In the genomic region with DNA sequence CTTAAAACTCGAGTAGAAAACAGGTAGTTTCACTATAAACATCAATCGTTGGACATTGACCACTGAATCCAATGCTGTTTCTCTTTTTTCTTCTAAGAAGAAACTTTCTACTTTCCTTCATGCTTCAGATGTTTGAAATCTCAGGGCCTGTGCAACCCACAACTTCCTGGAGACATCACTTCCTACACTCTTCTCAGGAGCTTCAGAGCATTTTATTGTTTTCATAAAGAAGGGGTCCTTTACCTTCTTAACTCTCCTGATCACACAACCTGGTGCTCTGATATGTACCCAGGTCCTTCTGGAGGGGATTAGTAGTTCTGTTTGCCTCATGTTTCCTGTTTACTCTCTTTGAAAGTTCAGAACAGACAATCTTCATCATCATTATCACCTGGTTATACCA, we compare ENCODE assay signal across 18 cellular contexts.
DNase-seq lines count a peak whose midpoint lies in the region; ATAC-seq, FAIRE-seq and TF ChIP-seq lines count a peak whose summit lies in the region.
"Had no signal": no experiment of that assay in that cellular context is flagged by ENCODE, and none has a peak within 500 bp of the region (broad histone marks: within the 10 kb centered on the region; RNA-seq: fewer than 3 reads in every experiment).

No MANE protein-coding gene starts in this region.

- H3K27me3 Mint-ChIP-seq in CD4-positive, alpha-beta T cell, result no peaks in the 10 kb centered on the region
- H3K27me3 Mint-ChIP-seq in IgD-negative memory B cell, result no peaks in the 10 kb centered on the region
- H3K27me3 Mint-ChIP-seq in activated CD4-positive, alpha-beta memory T cell treated with anti-CD3 and anti-CD28 coated beads, Interleukin-2, amount 10 ng/mL, durations not matched to agents 7 days and 5 days, result no peaks in the 10 kb centered on the region
- H3K27me3 Mint-ChIP-seq in memory B cell, result no peaks in the 10 kb centered on the region

- peak overlapping the region; percentile 79 for H3K27ac Mint-ChIP-seq in CD4-positive, alpha-beta T cell
- H3K27ac Mint-ChIP-seq in IgD-negative memory B cell (peak overlapping the region; percentile 80 to 87 (median 85)), memory B cell (peak overlapping the region; percentile 90)
- H3K27ac Mint-ChIP-seq in activated CD4-positive, alpha-beta memory T cell treated with anti-CD3 and anti-CD28 coated beads, Interleukin-2, amount 10 ng/mL, durations not matched to agents 7 days and 5 days, result peak overlapping the region; percentile 73

- intact Hi-C loops in CD4-positive, alpha-beta T cell (cut with DNase I, micrococcal nuclease), result loop anchor here in 1 of 2 experiments (2.0 to 5.0 kb wide), 2 partner anchors 36 to 113 kb away; a partner anchor contains a TSS

- peaks cover 73% of the 10 kb centered on the region for H3K4me1 Mint-ChIP-seq in CD4-positive, alpha-beta T cell (ENCODE audit: low read depth)
- H3K4me1 Mint-ChIP-seq in IgD-negative memory B cell, result peaks cover 33 to 59% (median 44%) of the 10 kb centered on the region in 3 donors
- peaks cover 52% of the 10 kb centered on the region for H3K4me1 Mint-ChIP-seq in activated CD4-positive, alpha-beta memory T cell treated with anti-CD3 and anti-CD28 coated beads, Interleukin-2, amount 10 ng/mL, durations not matched to agents 7 days and 5 days
- H3K4me1 Mint-ChIP-seq in memory B cell, result peaks cover 43% of the 10 kb centered on the region

- TF ChIP-seq CTCF in CD4-positive, alpha-beta T cell (IDR thresholded peaks at IDR 0.05), result no peak

- POLR2A ChIA-PET in CD4-positive, alpha-beta T cell (lab: Charles Lee), result interaction anchor here (0.8 to 1.3 kb wide), 8 partner anchors 10 to 293 kb away, joined by 3 to 5 read pairs (median 3); a partner anchor contains a TSS
- POLR2A ChIA-PET in activated CD4-positive, alpha-beta memory T cell treated with anti-CD3 and anti-CD28 coated beads, Interleukin-2, amount 10 ng/mL, durations not matched to agents 7 days and 5 days (lab: Charles Lee), result no interaction called here

- H3K9me3 Mint-ChIP-seq in CD4-positive, alpha-beta T cell, result no peaks in the 10 kb centered on the region
- H3K9me3 Mint-ChIP-seq in IgD-negative memory B cell (no peaks in the 10 kb centered on the region), memory B cell (peaks cover 1% of the 10 kb centered on the region)
- no peaks in the 10 kb centered on the region for H3K9me3 Mint-ChIP-seq in activated CD4-positive, alpha-beta memory T cell treated with anti-CD3 and anti-CD28 coated beads, Interleukin-2, amount 10 ng/mL, durations not matched to agents 7 days and 5 days

- H3K9me3 ChIP-seq in CD4-positive, alpha-beta T cell (ENCODE audit: control insufficient read depth, low read length), result no peaks in the 10 kb centered on the region
- H3K9me3 ChIP-seq: vagina had no signal

- CTCF ChIA-PET in CD4-positive, alpha-beta T cell (lab: Charles Lee), result no interaction called here
- CTCF ChIA-PET in activated CD4-positive, alpha-beta memory T cell treated with anti-CD3 and anti-CD28 coated beads, Interleukin-2, amount 10 ng/mL, durations not matched to agents 7 days and 5 days (lab: Charles Lee), result no interaction called here

- H3K4me3 Mint-ChIP-seq in CD4-positive, alpha-beta T cell, result peak overlapping the region; percentile 73
- peak overlapping the region in 3 of 4 donors; percentile 7 to 90 (median 79) for H3K4me3 Mint-ChIP-seq in IgD-negative memory B cell
- no peak overlapping the region for H3K4me3 Mint-ChIP-seq in activated CD4-positive, alpha-beta memory T cell treated with anti-CD3 and anti-CD28 coated beads, Interleukin-2, amount 10 ng/mL, durations not matched to agents 7 days and 5 days
- peak overlapping the region; percentile 22 for H3K4me3 Mint-ChIP-seq in memory B cell

- peak; percentile 68 for ATAC-seq in CD4-positive, alpha-beta T cell (ENCODE audit: poor library complexity)
- ATAC-seq in memory B cell (ENCODE audit: low read depth) (peak; percentile 21), GM18868 (IDR thresholded peaks at IDR 0.05; ENCODE audit: unreplicated experiment) (no peak), HG03442 (IDR thresholded peaks at IDR 0.05; ENCODE audit: unreplicated experiment) (no peak)
- ATAC-seq: HepG2 had no signal

- no peak for TF ChIP-seq POLR2A in GM12892 (IDR thresholded peaks at IDR 0.05; ENCODE audit: low read depth, low read length)

- H3K27ac ChIP-seq in CD4-positive, alpha-beta T cell (ENCODE audit: low read depth, low read length), result peak overlapping the region; percentile 46
- H3K27ac ChIP-seq: C4-2B, vagina had no signal

- DNase-seq in CD4-positive, alpha-beta T cell, result no peak
- no peak for DNase-seq in activated CD4-positive, alpha-beta memory T cell treated with anti-CD3 and anti-CD28 coated beads, Interleukin-2, amount 10 ng/mL, durations not matched to agents 7 days and 5 days
- DNase-seq in memory B cell (ENCODE audit: low spot score in 2 of 2), result no peak
- DNase-seq in GM12892 (ENCODE audit: insufficient read length), result no peak
- DNase-seq: aorta, glutamatergic neuron, HCEC 1CT, NCI-H1105 treated with DMSO at 0.1 percent for 48 hours, NCI-H226 had no signal

- no peaks in the 10 kb centered on the region for H3K36me3 Mint-ChIP-seq in CD4-positive, alpha-beta T cell (ENCODE audit: low read depth)
- no peaks in the 10 kb centered on the region for H3K36me3 Mint-ChIP-seq in IgD-negative memory B cell
- peaks cover 6% of the 10 kb centered on the region for H3K36me3 Mint-ChIP-seq in activated CD4-positive, alpha-beta memory T cell treated with anti-CD3 and anti-CD28 coated beads, Interleukin-2, amount 10 ng/mL, durations not matched to agents 7 days and 5 days (ENCODE audit: low read depth)
- H3K36me3 Mint-ChIP-seq in memory B cell, result no peaks in the 10 kb centered on the region

- no peak for FAIRE-seq in GM12892 (lab: Jason Lieb, UNC)
- FAIRE-seq: colon, HepG2, islet of Langerhans, TTC549 had no signal

- H3K27me3 ChIP-seq in CD4-positive, alpha-beta T cell (ENCODE audit: control insufficient read depth, insufficient read depth, low read length), result no peaks in the 10 kb centered on the region
- H3K27me3 ChIP-seq: vagina had no signal

Comparison
In these comparisons a context has a peak if more than half of its experiments do, and no peak if none do; other contexts are left out.
1. ATAC-seq: peak in CD4-positive, alpha-beta T cell (single experiment) and memory B cell (single experiment); none in GM18868 (single experiment) and HG03442 (single experiment).
2. Peak in every context shown above with its lines, with median percentiles within 50 percentile points of each other: H3K27ac Mint-ChIP-seq.